ENCODE assay signal across 12 cellular contexts in the genomic region with DNA sequence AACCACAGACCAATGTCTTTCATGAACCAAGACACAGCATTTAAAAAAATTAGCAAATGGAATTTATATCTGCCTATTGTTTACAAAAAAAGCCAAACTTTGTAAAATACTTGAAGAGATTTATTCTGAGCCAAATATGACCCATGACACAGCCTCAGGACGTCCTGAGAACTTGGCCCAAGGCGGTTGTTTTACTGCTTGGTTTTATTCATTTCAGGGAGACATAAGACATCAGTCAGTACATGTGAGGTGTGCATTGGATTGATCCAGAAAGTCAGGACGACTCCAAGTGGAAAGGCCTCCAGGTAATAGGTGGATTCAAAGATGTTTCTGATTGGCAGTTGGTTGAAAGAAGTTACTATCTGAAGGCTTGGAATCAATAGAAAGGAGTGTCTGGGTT. TPM values are rescaled to one million over a fixed set of nuclear protein-coding genes. Genes with fewer than 3 reads are reported as not detected.
DNase-seq lines count a peak whose midpoint lies in the region; ATAC-seq, FAIRE-seq and TF ChIP-seq lines count a peak whose summit lies in the region.
"Had no signal": no experiment of that assay in that cellular context is flagged by ENCODE, and none has a peak within 500 bp of the region (broad histone marks: within the 10 kb centered on the region; RNA-seq: fewer than 3 reads in every experiment).

No MANE protein-coding gene starts in this region.

- H4K20me1 ChIP-seq in HepG2 (ENCODE audit: insufficient read depth, low read length), result no peaks in the 10 kb centered on the region

- BruUV-seq in HepG2 (replicated peaks; lab: Mats Ljungman, UMichigan), result no TSS peak

- no peaks in the 10 kb centered on the region; a peak in 1 of 5 replicates for H3K27me3 ChIP-seq in HepG2 (ENCODE audit: control insufficient read depth in 1 of 2, insufficient read depth in 2 of 2, low read length in 2 of 2)
- no peaks in the 10 kb centered on the region for H3K27me3 ChIP-seq in right lobe of liver
- no peaks in the 10 kb centered on the region for H3K27me3 ChIP-seq in adipocyte (replicated peaks; ENCODE audit: control insufficient read depth, insufficient read depth, low read length)
- H3K27me3 ChIP-seq: upper lobe of left lung had no signal

- in situ Hi-C loops in HepG2 (cut with HindIII; ENCODE audit: extremely low pct_ligation_motif_present, low pct_unique_long_range_greater_than_20kb), result no loop called here

- H3K27me3 Mint-ChIP-seq in immature natural killer cell (ENCODE audit: low read depth in 3 of 3) (peaks cover 3 to 20% (median 6%) of the 10 kb centered on the region in 3 donors), type B pancreatic cell (no peaks in the 10 kb centered on the region)

- peaks cover 20 to 29% of the 10 kb centered on the region in 2 donors for H3K4me1 Mint-ChIP-seq in immature natural killer cell
- peaks cover 33% of the 10 kb centered on the region for H3K4me1 Mint-ChIP-seq in type B pancreatic cell (ENCODE audit: unreplicated experiment)

- H3K9me3 ChIP-seq in HepG2 (ENCODE audit: low read length) (no peaks in the 10 kb centered on the region), right lobe of liver (no peaks in the 10 kb centered on the region), adipocyte (ENCODE audit: control insufficient read depth, low read length) (no peaks in the 10 kb centered on the region)
- H3K9me3 ChIP-seq: upper lobe of left lung had no signal

- POLR2A ChIA-PET in HepG2 (lab: Yijun Ruan, JAX), result interaction anchor here (0.8 to 2.6 kb wide), 5 partner anchors 20 to 236 kb away, joined by 3 to 13 read pairs (median 6); no protein-coding TSS in a partner anchor

- H3K27ac Mint-ChIP-seq in immature natural killer cell, result peak overlapping the region; percentile 16 to 70 (median 44)
- H3K27ac Mint-ChIP-seq in type B pancreatic cell, result peak overlapping the region; percentile 36
- H3K27ac Mint-ChIP-seq: dendritic cell treated with granulocyte-macrophage colony-stimulating factor and Interleukin-4, amounts not matched to agents 40 ng/mL and 50 ng/mL, for 4 days had no signal

- H3K36me3 Mint-ChIP-seq in immature natural killer cell (peaks cover 9 to 12% (median 11%) of the 10 kb centered on the region in 3 donors), type B pancreatic cell (peaks cover 12% of the 10 kb centered on the region)

- H3K9me3 Mint-ChIP-seq in immature natural killer cell (no peaks in the 10 kb centered on the region), type B pancreatic cell (no peaks in the 10 kb centered on the region)
- H3K9me3 Mint-ChIP-seq: CD14-positive monocyte; dendritic cell treated with granulocyte-macrophage colony-stimulating factor and Interleukin-4, amounts not matched to agents 40 ng/mL and 50 ng/mL, for 4 days had no signal

- no peak for TF ChIP-seq RAD21 in HepG2 (CRISPR knock-in tag; IDR thresholded peaks at IDR 0.05)

- H3K4me3 Mint-ChIP-seq in immature natural killer cell (peak overlapping the region; percentile 33 to 70 (median 52)), type B pancreatic cell (peak overlapping the region; percentile 80)

- ATAC-seq in HepG2, result no peak
- ATAC-seq in right lobe of liver, result no peak
- ATAC-seq in HG02885 (IDR thresholded peaks at IDR 0.05; ENCODE audit: poor library complexity, unreplicated experiment), result no peak

- no peak for FAIRE-seq in HepG2 (lab: Jason Lieb, UNC)

- 98% methylated on average over 3 of the region's 3 CpGs for WGBS in HepG2 (ENCODE audit: low lambda C conversion rate)
- WGBS in right lobe of liver (ENCODE audit: insufficient coverage, low coverage, low lambda C conversion rate, missing lambda C conversion rate), result 73% methylated on average over 2 of the region's 3 CpGs

- H3K27ac ChIP-seq in HepG2 (ENCODE audit: extremely low read length, insufficient read depth, low read length), result no peak overlapping the region
- no peak overlapping the region for H3K27ac ChIP-seq in right lobe of liver

- DNase-seq in HepG2 (ENCODE audit: low spot score) (no peak), right lobe of liver (no peak), adipocyte (ENCODE audit: low read depth) (no peak), immature natural killer cell (no peak), type B pancreatic cell (ENCODE audit: extremely low spot score, unreplicated experiment) (no peak), GM19238 (ENCODE audit: insufficient read length, low spot score) (no peak), erythroblast (lab: John Stamatoyannopoulos, UW) (no peak)
- DNase-seq: NCI-H2081 had no signal

- peak overlapping the region; percentile 75 for H3K4me2 ChIP-seq in HepG2 (ENCODE audit: low read depth, low read length)

- H3K4me3 ChIP-seq in HepG2 (replicated peaks in 1 of 3; ENCODE audit: insufficient read depth in 1 of 3, low read depth in 2 of 3, low read length in 3 of 3) (peak overlapping the region in 1 of 3 experiments; percentile 81; a peak in 1 of 6 replicates), right lobe of liver (peak overlapping the region in 1 of 3 donors; percentile 61), adipocyte (ENCODE audit: low read length) (no peak overlapping the region)

- H3K36me3 ChIP-seq in HepG2 (replicated peaks in 1 of 2; ENCODE audit: control insufficient read depth in 1 of 2, insufficient read depth in 2 of 2, low read length in 2 of 2), result peaks cover 13 to 19% of the 10 kb centered on the region in 2 experiments; a peak in 4 of 5 replicates
- H3K36me3 ChIP-seq in right lobe of liver, result peaks cover 0 to 18% (median 8%) of the 10 kb centered on the region in 4 donors
- peaks cover 19% of the 10 kb centered on the region for H3K36me3 ChIP-seq in adipocyte (ENCODE audit: control insufficient read depth, insufficient read depth, low read length, severe bottlenecking)

- no peak overlapping the region for H2AFZ ChIP-seq in HepG2 (ENCODE audit: low read length)

- peaks cover 13% of the 10 kb centered on the region for H3K79me2 ChIP-seq in HepG2 (ENCODE audit: insufficient read depth, low read length)

- H3K4me1 ChIP-seq in HepG2 (ENCODE audit: insufficient read depth, low read length), result peaks cover 42% of the 10 kb centered on the region
- H3K4me1 ChIP-seq in right lobe of liver, result peaks cover 0 to 15% (median 7%) of the 10 kb centered on the region in 4 donors
- peaks cover 37% of the 10 kb centered on the region for H3K4me1 ChIP-seq in adipocyte (ENCODE audit: control insufficient read depth, insufficient read depth, low read length)

- intact Hi-C loops in HepG2 (cut with micrococcal nuclease; ENCODE audit: unreplicated experiment) (loop anchor here (1.0 kb wide), 1 partner anchor 149 kb away; no protein-coding TSS in a partner anchor), right lobe of liver (cut with DNase I) (no loop called here)

- CTCF ChIA-PET in HepG2 (lab: Yijun Ruan, JAX; ENCODE audit: low intra/inter-chr PET ratio, low total read pairs), result no interaction called here

- no peak for TF ChIP-seq POLR2A in HepG2 (IDR thresholded peaks at IDR 0.05; ENCODE audit: insufficient read depth in 1 of 2, low read depth in 2 of 2, low read length in 2 of 2)
- no peak for TF ChIP-seq POLR2A in right lobe of liver (IDR thresholded peaks at IDR 0.05)
- no peak for TF ChIP-seq POLR2A in erythroblast (IDR thresholded peaks at IDR 0.05; ENCODE audit: low read length)

- TF ChIP-seq EP300 in HepG2 (IDR thresholded peaks at IDR 0.05; ENCODE audit: low read depth in 2 of 2, low read length in 2 of 2) (no peak), HepG2 (CRISPR knock-in tag; IDR thresholded peaks at IDR 0.05; ENCODE audit: borderline replicate concordance) (no peak)

- no peak overlapping the region for H3K9ac ChIP-seq in HepG2 (ENCODE audit: insufficient read depth, low read depth, low read length)
- peak overlapping the region; percentile 88 for H3K9ac ChIP-seq in adipocyte (ENCODE audit: low read length)

- TF ChIP-seq CTCF in HepG2 (CRISPR knock-in tag; IDR thresholded peaks at IDR 0.05), result no peak
- TF ChIP-seq CTCF in right lobe of liver (IDR thresholded peaks at IDR 0.05), result no peak
- no peak for TF ChIP-seq CTCF in type B pancreatic cell (conservative IDR thresholded peaks at IDR 0.05)

TF ChIP-seq in HepG2, 621 proteins besides CTCF, POLR2A, EP300 and RAD21:
- TF ChIP-seq ARHGAP35 (CRISPR knock-in tag; IDR thresholded peaks at IDR 0.05; ENCODE audit: borderline replicate concordance) (no peak), MTA3 (CRISPR knock-in tag; IDR thresholded peaks at IDR 0.05) (no peak), NR1H2 (CRISPR knock-in tag; IDR thresholded peaks at IDR 0.05; ENCODE audit: borderline replicate concordance, low read depth) (no peak), CAMTA2 (CRISPR knock-in tag; IDR thresholded peaks at IDR 0.05; ENCODE audit: borderline replicate concordance) (no peak), ELF4 (CRISPR knock-in tag; IDR thresholded peaks at IDR 0.05; ENCODE audit: borderline replicate concordance) (no peak)

RNA-seq across cellular contexts. Expression of gene POFUT2, which starts 1.4 kb away (rescaled TPM):
- total RNA-seq in HepG2 (2016; rRNA removed; fragmentation: Illumina TruSeq; extraction: Trizol), result 9.8 and 24.0 TPM in 2 replicates
- 2.9 and 4.1 TPM in 2 replicates for total RNA-seq in HepG2 (2016; cell fraction: cytosol; rRNA removed; fragmentation: Illumina TruSeq; extraction: Trizol; ENCODE audit: low read depth)
- 8.5 and 20.1 TPM in 2 replicates for total RNA-seq in HepG2 (2016; cell fraction: insoluble cytoplasmic fraction; rRNA removed; fragmentation: Illumina TruSeq; extraction: Trizol)
- 7.7 and 7.9 TPM in 2 replicates for total RNA-seq in HepG2 (2016; cell fraction: membrane; rRNA removed; fragmentation: Illumina TruSeq; extraction: Trizol)
- total RNA-seq in HepG2 (2016; cell fraction: nucleus; rRNA removed; fragmentation: Illumina TruSeq; extraction: Trizol), result 29.0 and 30.4 TPM in 2 replicates
- polyA plus RNA-seq in HepG2 (2011; rRNA removed), result 21.7 and 22.8 TPM in 2 replicates
- 14.9 and 16.0 TPM in 2 replicates for polyA plus RNA-seq in HepG2 (2011; cell fraction: cytosol; rRNA removed)
- polyA plus RNA-seq in HepG2 (2011; cell fraction: nucleus; rRNA removed), result 67.0 and 84.3 TPM in 2 replicates
- 25.3 and 34.5 TPM in 2 replicates for polyA plus RNA-seq in HepG2 (2012)
- 3.3 and 3.7 TPM in 2 replicates for polyA plus RNA-seq in HepG2 (2016; cell fraction: cytosol; fragmentation: Illumina TruSeq; extraction: Trizol; ENCODE audit: low read depth)
- 7.8 and 10.0 TPM in 2 replicates for polyA plus RNA-seq in HepG2 (2016; cell fraction: insoluble cytoplasmic fraction; fragmentation: Illumina TruSeq; extraction: Trizol; ENCODE audit: low read depth)
- polyA plus RNA-seq in HepG2 (2016; cell fraction: membrane; fragmentation: Illumina TruSeq; extraction: Trizol; ENCODE audit: low read depth), result 6.3 and 6.9 TPM in 2 replicates
- polyA plus RNA-seq in HepG2 (2016; cell fraction: nucleus; fragmentation: Illumina TruSeq; extraction: Trizol; ENCODE audit: insufficient read depth, low read depth), result 66.5 TPM in 2 replicates
- 10.4 and 14.1 TPM in 2 replicates for polyA minus RNA-seq in HepG2 (2011; rRNA and poly(A)+ RNA removed; ENCODE audit: low replicate concordance)
- 8.6 and 9.1 TPM in 2 replicates for polyA minus RNA-seq in HepG2 (2011; cell fraction: cytosol; rRNA and poly(A)+ RNA removed)
- 22.9 and 23.1 TPM in 2 replicates for polyA minus RNA-seq in HepG2 (2011; cell fraction: nucleus; rRNA and poly(A)+ RNA removed)
- total RNA-seq in right lobe of liver, result 10 to 100 TPM; 10.5 to 22.0 (median 13.7) TPM
- 1 to 10 TPM; 1.1 to 5.2 (median 4.7) TPM for polyA plus RNA-seq in immature natural killer cell
- total RNA-seq in type B pancreatic cell (ENCODE audit: low replicate concordance), result 42.5 and 52.8 TPM in 2 replicates
